Comparison of ENCODE assay signal across 1 cellular context in the genomic region with DNA sequence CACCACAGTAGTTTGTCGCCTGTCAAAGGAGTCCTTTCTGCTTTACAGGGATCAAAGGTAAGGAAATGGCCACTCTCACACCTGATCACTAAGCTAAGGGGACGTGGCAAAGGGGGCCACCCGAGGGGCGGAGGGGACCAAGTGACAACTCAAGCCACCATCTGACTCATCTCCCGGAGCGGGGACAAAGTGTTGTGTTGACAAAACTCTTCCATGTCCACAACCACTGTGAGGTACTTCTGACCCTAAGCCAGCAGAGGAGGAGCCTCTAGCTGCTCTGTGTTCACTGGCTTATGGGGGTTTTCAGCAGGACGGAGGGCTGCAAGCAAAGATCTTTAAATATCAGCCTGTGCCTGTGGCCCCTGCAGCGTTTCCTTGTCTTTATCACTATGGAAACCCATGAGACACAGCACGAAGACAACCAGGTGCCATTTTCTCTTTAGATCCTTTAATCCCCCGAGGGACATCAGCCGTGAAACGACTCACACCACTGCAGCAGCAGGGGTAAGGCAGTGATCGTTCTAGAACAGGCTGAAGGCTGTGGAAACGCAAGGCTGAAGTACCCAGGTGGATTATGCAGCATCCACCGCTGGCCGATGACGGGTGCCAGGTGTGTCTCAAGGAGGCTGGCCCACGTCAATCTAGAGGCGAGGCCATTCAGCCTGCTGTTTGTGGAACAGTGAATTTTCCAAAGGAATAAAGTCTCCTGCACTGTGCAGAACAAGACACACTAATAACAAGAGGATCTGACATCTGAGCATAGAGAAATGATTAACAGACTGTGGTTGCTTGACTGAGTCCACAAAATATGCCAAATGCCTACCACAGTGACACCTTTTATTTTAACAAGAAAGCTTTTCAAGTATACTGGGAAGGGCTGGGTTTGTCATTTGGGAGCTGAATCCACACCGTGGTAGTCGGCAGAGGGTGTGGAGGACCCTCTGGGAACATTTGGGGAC.
TF ChIP-seq lines count a peak whose summit lies in the region.

No MANE protein-coding gene starts in this region.

TF ChIP-seq in HepG2, 621 proteins besides CTCF, POLR2A, EP300 and RAD21 (continued from another document and continues in another):
- TF ChIP-seq, protein P1, sequence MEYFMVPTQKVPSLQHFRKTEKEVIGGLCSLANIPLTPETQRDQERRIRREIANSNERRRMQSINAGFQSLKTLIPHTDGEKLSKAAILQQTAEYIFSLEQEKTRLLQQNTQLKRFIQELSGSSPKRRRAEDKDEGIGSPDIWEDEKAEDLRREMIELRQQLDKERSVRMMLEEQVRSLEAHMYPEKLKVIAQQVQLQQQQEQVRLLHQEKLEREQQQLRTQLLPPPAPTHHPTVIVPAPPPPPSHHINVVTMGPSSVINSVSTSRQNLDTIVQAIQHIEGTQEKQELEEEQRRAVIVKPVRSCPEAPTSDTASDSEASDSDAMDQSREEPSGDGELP (IDR thresholded peaks at IDR 0.05; ENCODE audit: borderline replicate concordance, low read depth): peak; percentile 71; the same call in 1 of the 2 replicates
- TF ChIP-seq ZNF878 (CRISPR knock-in tag; IDR thresholded peaks at IDR 0.05) (no peak), ZNF136 (CRISPR knock-in tag; IDR thresholded peaks at IDR 0.05; ENCODE audit: low read depth) (peak; percentile 56; the same call in 1 of the 2 replicates), ZNF225 (CRISPR knock-in tag; IDR thresholded peaks at IDR 0.05) (no peak), BHLHE40 (IDR thresholded peaks at IDR 0.05; ENCODE audit: low read length) (no peak), GLI4 (CRISPR knock-in tag; IDR thresholded peaks at IDR 0.05; ENCODE audit: borderline replicate concordance) (no peak), AKAP8 (CRISPR knock-in tag; IDR thresholded peaks at IDR 0.05) (no peak), ZNF317 (CRISPR knock-in tag; IDR thresholded peaks at IDR 0.05) (peak; percentile 83; the same call in 1 of the 2 replicates), RBM22 (optimal IDR thresholded peaks at IDR 0.05; ENCODE audit: low read length) (no peak), TEAD3 (CRISPR knock-in tag; optimal IDR thresholded peaks at IDR 0.05; ENCODE audit: borderline replicate concordance) (no peak), ZFP1 (CRISPR knock-in tag; IDR thresholded peaks at IDR 0.05) (no peak), ZNF430 (CRISPR knock-in tag; IDR thresholded peaks at IDR 0.05) (no peak), ZNF432 (CRISPR knock-in tag; IDR thresholded peaks at IDR 0.05; ENCODE audit: borderline replicate concordance) (no peak), CENPX (CRISPR knock-in tag; IDR thresholded peaks at IDR 0.05) (no peak), NCOR1 (IDR thresholded peaks at IDR 0.05; ENCODE audit: borderline replicate concordance, low read length) (peak; percentile 67; the same call in 1 of the 2 replicates), ZNF761 (CRISPR knock-in tag; conservative IDR thresholded peaks at IDR 0.05) (no peak), NRL (CRISPR knock-in tag; IDR thresholded peaks at IDR 0.05; ENCODE audit: borderline replicate concordance) (no peak), REL (CRISPR knock-in tag; conservative IDR thresholded peaks at IDR 0.05) (no peak), ZNF367 (CRISPR knock-in tag; IDR thresholded peaks at IDR 0.05; ENCODE audit: borderline replicate concordance) (no peak), YY1 (IDR thresholded peaks at IDR 0.05; ENCODE audit: insufficient read depth, insufficient replicate concordance, low read depth, low read length) (peak; percentile 46), SOX5 (CRISPR knock-in tag; IDR thresholded peaks at IDR 0.05; ENCODE audit: borderline replicate concordance) (peak; percentile 60; the same call in 1 of the 2 replicates), JUND (CRISPR knock-in tag; IDR thresholded peaks at IDR 0.05) (peak; percentile 71), HNF4A (CRISPR knock-in tag; IDR thresholded peaks at IDR 0.05) (peak; percentile 69), REPIN1 (CRISPR knock-in tag; IDR thresholded peaks at IDR 0.05; ENCODE audit: borderline replicate concordance, low read depth) (no peak), CAMTA2 (CRISPR knock-in tag; IDR thresholded peaks at IDR 0.05; ENCODE audit: borderline replicate concordance) (no peak), ZNF724P (CRISPR knock-in tag; IDR thresholded peaks at IDR 0.05; ENCODE audit: borderline replicate concordance) (no peak), ZNF138 (CRISPR knock-in tag; IDR thresholded peaks at IDR 0.05; ENCODE audit: low read depth) (no peak), ZNF550 (CRISPR knock-in tag; IDR thresholded peaks at IDR 0.05; ENCODE audit: borderline replicate concordance) (no peak), ZNF468 (CRISPR knock-in tag; IDR thresholded peaks at IDR 0.05) (no peak), ZNF496 (CRISPR knock-in tag; IDR thresholded peaks at IDR 0.05; ENCODE audit: insufficient replicate concordance) (no peak), ZNF607 (CRISPR knock-in tag; IDR thresholded peaks at IDR 0.05; ENCODE audit: borderline replicate concordance) (no peak), ZNF382 (CRISPR knock-in tag; IDR thresholded peaks at IDR 0.05; ENCODE audit: borderline replicate concordance) (no peak)
- TF ChIP-seq, protein P2, sequence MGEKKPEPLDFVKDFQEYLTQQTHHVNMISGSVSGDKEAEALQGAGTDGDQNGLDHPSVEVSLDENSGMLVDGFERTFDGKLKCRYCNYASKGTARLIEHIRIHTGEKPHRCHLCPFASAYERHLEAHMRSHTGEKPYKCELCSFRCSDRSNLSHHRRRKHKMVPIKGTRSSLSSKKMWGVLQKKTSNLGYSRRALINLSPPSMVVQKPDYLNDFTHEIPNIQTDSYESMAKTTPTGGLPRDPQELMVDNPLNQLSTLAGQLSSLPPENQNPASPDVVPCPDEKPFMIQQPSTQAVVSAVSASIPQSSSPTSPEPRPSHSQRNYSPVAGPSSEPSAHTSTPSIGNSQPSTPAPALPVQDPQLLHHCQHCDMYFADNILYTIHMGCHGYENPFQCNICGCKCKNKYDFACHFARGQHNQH (CRISPR knock-in tag; IDR thresholded peaks at IDR 0.05): peak; percentile 31
- TF ChIP-seq, protein P3, sequence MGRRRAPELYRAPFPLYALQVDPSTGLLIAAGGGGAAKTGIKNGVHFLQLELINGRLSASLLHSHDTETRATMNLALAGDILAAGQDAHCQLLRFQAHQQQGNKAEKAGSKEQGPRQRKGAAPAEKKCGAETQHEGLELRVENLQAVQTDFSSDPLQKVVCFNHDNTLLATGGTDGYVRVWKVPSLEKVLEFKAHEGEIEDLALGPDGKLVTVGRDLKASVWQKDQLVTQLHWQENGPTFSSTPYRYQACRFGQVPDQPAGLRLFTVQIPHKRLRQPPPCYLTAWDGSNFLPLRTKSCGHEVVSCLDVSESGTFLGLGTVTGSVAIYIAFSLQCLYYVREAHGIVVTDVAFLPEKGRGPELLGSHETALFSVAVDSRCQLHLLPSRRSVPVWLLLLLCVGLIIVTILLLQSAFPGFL (CRISPR knock-in tag; IDR thresholded peaks at IDR 0.05): no peak
- TF ChIP-seq, protein P4, sequence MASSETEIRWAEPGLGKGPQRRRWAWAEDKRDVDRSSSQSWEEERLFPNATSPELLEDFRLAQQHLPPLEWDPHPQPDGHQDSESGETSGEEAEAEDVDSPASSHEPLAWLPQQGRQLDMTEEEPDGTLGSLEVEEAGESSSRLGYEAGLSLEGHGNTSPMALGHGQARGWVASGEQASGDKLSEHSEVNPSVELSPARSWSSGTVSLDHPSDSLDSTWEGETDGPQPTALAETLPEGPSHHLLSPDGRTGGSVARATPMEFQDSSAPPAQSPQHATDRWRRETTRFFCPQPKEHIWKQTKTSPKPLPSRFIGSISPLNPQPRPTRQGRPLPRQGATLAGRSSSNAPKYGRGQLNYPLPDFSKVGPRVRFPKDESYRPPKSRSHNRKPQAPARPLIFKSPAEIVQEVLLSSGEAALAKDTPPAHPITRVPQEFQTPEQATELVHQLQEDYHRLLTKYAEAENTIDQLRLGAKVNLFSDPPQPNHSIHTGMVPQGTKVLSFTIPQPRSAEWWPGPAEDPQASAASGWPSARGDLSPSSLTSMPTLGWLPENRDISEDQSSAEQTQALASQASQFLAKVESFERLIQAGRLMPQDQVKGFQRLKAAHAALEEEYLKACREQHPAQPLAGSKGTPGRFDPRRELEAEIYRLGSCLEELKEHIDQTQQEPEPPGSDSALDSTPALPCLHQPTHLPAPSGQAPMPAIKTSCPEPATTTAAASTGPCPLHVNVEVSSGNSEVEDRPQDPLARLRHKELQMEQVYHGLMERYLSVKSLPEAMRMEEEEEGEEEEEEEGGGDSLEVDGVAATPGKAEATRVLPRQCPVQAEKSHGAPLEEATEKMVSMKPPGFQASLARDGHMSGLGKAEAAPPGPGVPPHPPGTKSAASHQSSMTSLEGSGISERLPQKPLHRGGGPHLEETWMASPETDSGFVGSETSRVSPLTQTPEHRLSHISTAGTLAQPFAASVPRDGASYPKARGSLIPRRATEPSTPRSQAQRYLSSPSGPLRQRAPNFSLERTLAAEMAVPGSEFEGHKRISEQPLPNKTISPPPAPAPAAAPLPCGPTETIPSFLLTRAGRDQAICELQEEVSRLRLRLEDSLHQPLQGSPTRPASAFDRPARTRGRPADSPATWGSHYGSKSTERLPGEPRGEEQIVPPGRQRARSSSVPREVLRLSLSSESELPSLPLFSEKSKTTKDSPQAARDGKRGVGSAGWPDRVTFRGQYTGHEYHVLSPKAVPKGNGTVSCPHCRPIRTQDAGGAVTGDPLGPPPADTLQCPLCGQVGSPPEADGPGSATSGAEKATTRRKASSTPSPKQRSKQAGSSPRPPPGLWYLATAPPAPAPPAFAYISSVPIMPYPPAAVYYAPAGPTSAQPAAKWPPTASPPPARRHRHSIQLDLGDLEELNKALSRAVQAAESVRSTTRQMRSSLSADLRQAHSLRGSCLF (CRISPR knock-in tag; IDR thresholded peaks at IDR 0.05; ENCODE audit: borderline replicate concordance): no peak
- TF ChIP-seq, protein P5, sequence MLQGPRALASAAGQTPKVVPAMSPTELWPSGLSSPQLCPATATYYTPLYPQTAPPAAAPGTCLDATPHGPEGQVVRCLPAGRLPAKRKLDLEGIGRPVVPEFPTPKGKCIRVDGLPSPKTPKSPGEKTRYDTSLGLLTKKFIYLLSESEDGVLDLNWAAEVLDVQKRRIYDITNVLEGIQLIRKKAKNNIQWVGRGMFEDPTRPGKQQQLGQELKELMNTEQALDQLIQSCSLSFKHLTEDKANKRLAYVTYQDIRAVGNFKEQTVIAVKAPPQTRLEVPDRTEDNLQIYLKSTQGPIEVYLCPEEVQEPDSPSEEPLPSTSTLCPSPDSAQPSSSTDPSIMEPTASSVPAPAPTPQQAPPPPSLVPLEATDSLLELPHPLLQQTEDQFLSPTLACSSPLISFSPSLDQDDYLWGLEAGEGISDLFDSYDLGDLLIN (CRISPR knock-in tag; IDR thresholded peaks at IDR 0.05; ENCODE audit: borderline replicate concordance): no peak
- TF ChIP-seq, protein P6, sequence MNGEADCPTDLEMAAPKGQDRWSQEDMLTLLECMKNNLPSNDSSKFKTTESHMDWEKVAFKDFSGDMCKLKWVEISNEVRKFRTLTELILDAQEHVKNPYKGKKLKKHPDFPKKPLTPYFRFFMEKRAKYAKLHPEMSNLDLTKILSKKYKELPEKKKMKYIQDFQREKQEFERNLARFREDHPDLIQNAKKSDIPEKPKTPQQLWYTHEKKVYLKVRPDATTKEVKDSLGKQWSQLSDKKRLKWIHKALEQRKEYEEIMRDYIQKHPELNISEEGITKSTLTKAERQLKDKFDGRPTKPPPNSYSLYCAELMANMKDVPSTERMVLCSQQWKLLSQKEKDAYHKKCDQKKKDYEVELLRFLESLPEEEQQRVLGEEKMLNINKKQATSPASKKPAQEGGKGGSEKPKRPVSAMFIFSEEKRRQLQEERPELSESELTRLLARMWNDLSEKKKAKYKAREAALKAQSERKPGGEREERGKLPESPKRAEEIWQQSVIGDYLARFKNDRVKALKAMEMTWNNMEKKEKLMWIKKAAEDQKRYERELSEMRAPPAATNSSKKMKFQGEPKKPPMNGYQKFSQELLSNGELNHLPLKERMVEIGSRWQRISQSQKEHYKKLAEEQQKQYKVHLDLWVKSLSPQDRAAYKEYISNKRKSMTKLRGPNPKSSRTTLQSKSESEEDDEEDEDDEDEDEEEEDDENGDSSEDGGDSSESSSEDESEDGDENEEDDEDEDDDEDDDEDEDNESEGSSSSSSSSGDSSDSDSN (CRISPR knock-in tag; IDR thresholded peaks at IDR 0.05): peak; percentile 55
- TF ChIP-seq, protein P7, sequence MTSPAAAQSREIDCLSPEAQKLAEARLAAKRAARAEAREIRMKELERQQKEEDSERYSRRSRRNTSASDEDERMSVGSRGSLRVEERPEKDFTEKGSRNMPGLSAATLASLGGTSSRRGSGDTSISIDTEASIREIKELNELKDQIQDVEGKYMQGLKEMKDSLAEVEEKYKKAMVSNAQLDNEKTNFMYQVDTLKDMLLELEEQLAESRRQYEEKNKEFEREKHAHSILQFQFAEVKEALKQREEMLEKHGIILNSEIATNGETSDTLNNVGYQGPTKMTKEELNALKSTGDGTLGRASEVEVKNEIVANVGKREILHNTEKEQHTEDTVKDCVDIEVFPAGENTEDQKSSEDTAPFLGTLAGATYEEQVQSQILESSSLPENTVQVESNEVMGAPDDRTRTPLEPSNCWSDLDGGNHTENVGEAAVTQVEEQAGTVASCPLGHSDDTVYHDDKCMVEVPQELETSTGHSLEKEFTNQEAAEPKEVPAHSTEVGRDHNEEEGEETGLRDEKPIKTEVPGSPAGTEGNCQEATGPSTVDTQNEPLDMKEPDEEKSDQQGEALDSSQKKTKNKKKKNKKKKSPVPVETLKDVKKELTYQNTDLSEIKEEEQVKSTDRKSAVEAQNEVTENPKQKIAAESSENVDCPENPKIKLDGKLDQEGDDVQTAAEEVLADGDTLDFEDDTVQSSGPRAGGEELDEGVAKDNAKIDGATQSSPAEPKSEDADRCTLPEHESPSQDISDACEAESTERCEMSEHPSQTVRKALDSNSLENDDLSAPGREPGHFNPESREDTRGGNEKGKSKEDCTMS (CRISPR knock-in tag; conservative IDR thresholded peaks at IDR 0.05): no peak
- TF ChIP-seq, protein P8, sequence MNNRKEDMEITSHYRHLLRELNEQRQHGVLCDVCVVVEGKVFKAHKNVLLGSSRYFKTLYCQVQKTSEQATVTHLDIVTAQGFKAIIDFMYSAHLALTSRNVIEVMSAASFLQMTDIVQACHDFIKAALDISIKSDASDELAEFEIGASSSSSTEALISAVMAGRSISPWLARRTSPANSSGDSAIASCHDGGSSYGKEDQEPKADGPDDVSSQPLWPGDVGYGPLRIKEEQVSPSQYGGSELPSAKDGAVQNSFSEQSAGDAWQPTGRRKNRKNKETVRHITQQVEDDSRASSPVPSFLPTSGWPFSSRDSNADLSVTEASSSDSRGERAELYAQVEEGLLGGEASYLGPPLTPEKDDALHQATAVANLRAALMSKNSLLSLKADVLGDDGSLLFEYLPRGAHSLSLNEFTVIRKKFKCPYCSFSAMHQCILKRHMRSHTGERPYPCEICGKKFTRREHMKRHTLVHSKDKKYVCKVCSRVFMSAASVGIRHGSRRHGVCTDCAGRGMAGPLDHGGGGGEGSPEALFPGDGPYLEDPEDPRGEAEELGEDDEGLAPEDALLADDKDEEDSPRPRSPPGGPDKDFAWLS (CRISPR knock-in tag; IDR thresholded peaks at IDR 0.05; ENCODE audit: borderline replicate concordance): no peak
- TF ChIP-seq, protein P9, sequence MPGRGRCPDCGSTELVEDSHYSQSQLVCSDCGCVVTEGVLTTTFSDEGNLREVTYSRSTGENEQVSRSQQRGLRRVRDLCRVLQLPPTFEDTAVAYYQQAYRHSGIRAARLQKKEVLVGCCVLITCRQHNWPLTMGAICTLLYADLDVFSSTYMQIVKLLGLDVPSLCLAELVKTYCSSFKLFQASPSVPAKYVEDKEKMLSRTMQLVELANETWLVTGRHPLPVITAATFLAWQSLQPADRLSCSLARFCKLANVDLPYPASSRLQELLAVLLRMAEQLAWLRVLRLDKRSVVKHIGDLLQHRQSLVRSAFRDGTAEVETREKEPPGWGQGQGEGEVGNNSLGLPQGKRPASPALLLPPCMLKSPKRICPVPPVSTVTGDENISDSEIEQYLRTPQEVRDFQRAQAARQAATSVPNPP (CRISPR knock-in tag; IDR thresholded peaks at IDR 0.05): no peak
